ENCODE assay signal across 8 cellular contexts in genomic region chrX:101799387-101799786, GRCh38.
DNase-seq lines count a peak whose midpoint lies in the region; ATAC-seq and TF ChIP-seq lines count a peak whose summit lies in the region.

No MANE protein-coding gene starts in this region.

- in situ Hi-C loops in GM13977 (cut with MboI; ENCODE audit: low pct_unique_long_range_greater_than_20kb, low sequenced_read_pairs, unreplicated experiment), result no loop called here

- peak overlapping the region; percentile 13 for H3K4me3 ChIP-seq in psoas muscle
- no peak overlapping the region for H3K4me3 ChIP-seq in vagina

- H3K27ac ChIP-seq in psoas muscle (no peak overlapping the region), vagina (no peak overlapping the region)

- DNase-seq in GM13977 (ENCODE audit: low spot score) (peak; percentile 59), NCI-H1436 treated with DMSO at 0.1 percent for 48 hours (lab: John Stamatoyannopoulos, UW) (peak; percentile 53), T follicular helper cell (ENCODE audit: low read depth) (peak; percentile 67), cardiac septum (ENCODE audit: low spot score) (peak; percentile 81), psoas muscle (peak; percentile 56 to 75), vagina (ENCODE audit: extremely low spot score in 2 of 2) (no peak)
- DNase-seq in activated naive CD8-positive, alpha-beta T cell treated with anti-CD3 and anti-CD28 coated beads, Interleukin-2, amount 50 U/mL, for 16 hours (ENCODE audit: low read depth, low spot score), result peak; percentile 49

- no peaks in the 10 kb centered on the region for H3K9me3 ChIP-seq in psoas muscle
- no peaks in the 10 kb centered on the region for H3K9me3 ChIP-seq in vagina

- H3K36me3 ChIP-seq in psoas muscle (ENCODE audit: insufficient read depth in 1 of 2, low read depth in 1 of 2), result no peaks in the 10 kb centered on the region
- no peaks in the 10 kb centered on the region for H3K36me3 ChIP-seq in vagina

- TF ChIP-seq CTCF in GM13977 (IDR thresholded peaks at IDR 0.05; ENCODE audit: extremely low read depth, insufficient read depth, missing control alignments), result peak; percentile 74
- TF ChIP-seq CTCF in psoas muscle (IDR thresholded peaks at IDR 0.05), result peak; percentile 82
- TF ChIP-seq CTCF in vagina (IDR thresholded peaks at IDR 0.05), result peak; percentile 61 to 64 (median 62)

- no peaks in the 10 kb centered on the region for H3K27me3 ChIP-seq in psoas muscle (ENCODE audit: insufficient read depth in 3 of 3, low read length in 2 of 3)
- no peaks in the 10 kb centered on the region for H3K27me3 ChIP-seq in vagina

- no peak for TF ChIP-seq POLR2A in vagina (IDR thresholded peaks at IDR 0.05)

- 11 to 22% (median 12%) methylated on average over 3 of the region's 3 CpGs for WGBS in psoas muscle, 3 donors

- H3K4me1 ChIP-seq in psoas muscle (no peaks in the 10 kb centered on the region), vagina (no peaks in the 10 kb centered on the region)

- intact Hi-C loops in cardiac septum (cut with DNase I), result loop anchor here (5.0 kb wide), 1 partner anchor 382 kb away; no protein-coding TSS in a partner anchor
- intact Hi-C loops in psoas muscle (cut with DNase I), result loop anchor here (5.0 kb wide), 3 partner anchors 182 to 382 kb away; partner anchors contain the start of gene ARMCX6 (in 1 of the 2)
- intact Hi-C loops in vagina (cut with DNase I), result loop anchor here (10.0 kb wide), 1 partner anchor 185 kb away; the partner anchor contains the start of gene ARMCX6

- ATAC-seq in HG02870 (IDR thresholded peaks at IDR 0.05; ENCODE audit: unreplicated experiment) (peak; percentile 100), psoas muscle (peak; percentile 73 to 94 (median 92))

Comparison
In these comparisons a context has a peak if more than half of its experiments do, and no peak if none do; other contexts are left out.
1. DNase-seq: peak in GM13977 (single experiment), NCI-H1436 treated with DMSO at 0.1 percent for 48 hours (single experiment), T follicular helper cell (single experiment), activated naive CD8-positive, alpha-beta T cell treated with anti-CD3 and anti-CD28 coated beads, Interleukin-2, amount 50 U/mL, for 16 hours (single experiment), cardiac septum (single experiment) and psoas muscle (2 of 2); none in vagina (0 of 2).
2. Peak in every context shown above with its lines, with median percentiles within 50 percentile points of each other: CTCF ChIP-seq.